Comparison of ENCODE assay signal across 1 cellular context in the genomic region with DNA sequence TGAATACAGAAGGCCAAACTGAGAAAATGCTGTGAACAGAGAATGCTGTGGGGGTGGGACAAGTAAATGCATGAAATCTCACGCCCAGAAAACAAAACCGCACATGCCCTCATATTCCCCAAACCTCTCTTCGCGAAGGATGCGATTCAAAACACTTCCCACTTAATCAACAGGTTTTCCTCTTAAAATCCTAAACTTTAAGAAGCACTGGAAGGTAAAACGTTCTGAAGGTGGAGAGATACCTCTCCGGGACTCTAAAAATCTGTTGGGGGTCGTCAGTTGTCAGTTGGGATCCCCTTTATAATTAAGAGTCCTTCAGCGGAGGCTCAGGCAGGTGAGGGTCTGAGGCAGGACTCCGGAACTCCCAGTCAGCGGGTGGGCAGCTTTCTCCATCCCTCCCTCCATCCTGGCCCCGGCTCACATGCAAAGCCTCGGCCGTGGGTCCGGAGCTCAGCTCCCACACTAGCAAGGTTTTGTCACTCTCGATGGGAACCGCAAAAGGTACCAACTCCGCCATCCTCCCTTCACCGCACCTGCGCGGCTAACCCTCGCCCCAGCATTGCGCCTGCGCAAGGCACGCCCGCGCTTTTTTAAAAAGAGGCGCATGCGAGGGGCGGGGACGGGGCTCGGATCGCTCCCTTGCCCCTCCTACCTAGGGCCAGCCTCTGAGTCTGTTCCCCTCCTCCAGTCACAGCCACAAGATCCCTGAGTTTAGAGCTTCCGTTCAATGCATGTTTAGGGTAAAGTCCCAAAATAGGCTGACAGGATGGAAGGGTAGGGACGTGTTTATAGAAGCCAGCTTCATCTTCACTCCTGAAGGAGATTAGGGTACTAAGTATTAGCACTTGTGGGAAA.
TF ChIP-seq lines count a peak whose summit lies in the region.

A gene with protein sequence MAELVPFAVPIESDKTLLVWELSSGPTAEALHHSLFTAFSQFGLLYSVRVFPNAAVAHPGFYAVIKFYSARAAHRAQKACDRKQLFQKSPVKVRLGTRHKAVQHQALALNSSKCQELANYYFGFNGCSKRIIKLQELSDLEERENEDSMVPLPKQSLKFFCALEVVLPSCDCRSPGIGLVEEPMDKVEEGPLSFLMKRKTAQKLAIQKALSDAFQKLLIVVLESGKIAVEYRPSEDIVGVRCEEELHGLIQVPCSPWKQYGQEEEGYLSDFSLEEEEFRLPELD (minus strand): TSS at position 563 of the 855 bp plus-strand sequence. CDS start 46 bp downstream, at position 517.

TF ChIP-seq in WTC11, 78 proteins besides CTCF, POLR2A, EP300 and RAD21 (continued from another document):
- TF ChIP-seq, protein P1, sequence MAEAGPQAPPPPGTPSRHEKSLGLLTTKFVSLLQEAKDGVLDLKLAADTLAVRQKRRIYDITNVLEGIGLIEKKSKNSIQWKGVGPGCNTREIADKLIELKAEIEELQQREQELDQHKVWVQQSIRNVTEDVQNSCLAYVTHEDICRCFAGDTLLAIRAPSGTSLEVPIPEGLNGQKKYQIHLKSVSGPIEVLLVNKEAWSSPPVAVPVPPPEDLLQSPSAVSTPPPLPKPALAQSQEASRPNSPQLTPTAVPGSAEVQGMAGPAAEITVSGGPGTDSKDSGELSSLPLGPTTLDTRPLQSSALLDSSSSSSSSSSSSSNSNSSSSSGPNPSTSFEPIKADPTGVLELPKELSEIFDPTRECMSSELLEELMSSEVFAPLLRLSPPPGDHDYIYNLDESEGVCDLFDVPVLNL (CRISPR knock-in tag; IDR thresholded peaks at IDR 0.05; ENCODE audit: borderline replicate concordance, low read depth) = peak; percentile 93
- TF ChIP-seq, protein P2, sequence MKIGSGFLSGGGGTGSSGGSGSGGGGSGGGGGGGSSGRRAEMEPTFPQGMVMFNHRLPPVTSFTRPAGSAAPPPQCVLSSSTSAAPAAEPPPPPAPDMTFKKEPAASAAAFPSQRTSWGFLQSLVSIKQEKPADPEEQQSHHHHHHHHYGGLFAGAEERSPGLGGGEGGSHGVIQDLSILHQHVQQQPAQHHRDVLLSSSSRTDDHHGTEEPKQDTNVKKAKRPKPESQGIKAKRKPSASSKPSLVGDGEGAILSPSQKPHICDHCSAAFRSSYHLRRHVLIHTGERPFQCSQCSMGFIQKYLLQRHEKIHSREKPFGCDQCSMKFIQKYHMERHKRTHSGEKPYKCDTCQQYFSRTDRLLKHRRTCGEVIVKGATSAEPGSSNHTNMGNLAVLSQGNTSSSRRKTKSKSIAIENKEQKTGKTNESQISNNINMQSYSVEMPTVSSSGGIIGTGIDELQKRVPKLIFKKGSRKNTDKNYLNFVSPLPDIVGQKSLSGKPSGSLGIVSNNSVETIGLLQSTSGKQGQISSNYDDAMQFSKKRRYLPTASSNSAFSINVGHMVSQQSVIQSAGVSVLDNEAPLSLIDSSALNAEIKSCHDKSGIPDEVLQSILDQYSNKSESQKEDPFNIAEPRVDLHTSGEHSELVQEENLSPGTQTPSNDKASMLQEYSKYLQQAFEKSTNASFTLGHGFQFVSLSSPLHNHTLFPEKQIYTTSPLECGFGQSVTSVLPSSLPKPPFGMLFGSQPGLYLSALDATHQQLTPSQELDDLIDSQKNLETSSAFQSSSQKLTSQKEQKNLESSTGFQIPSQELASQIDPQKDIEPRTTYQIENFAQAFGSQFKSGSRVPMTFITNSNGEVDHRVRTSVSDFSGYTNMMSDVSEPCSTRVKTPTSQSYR (CRISPR knock-in tag; IDR thresholded peaks at IDR 0.05) = no peak
- TF ChIP-seq NR3C1 (CRISPR knock-in tag; conservative IDR thresholded peaks at IDR 0.05; ENCODE audit: low read depth) = no peak
- TF ChIP-seq, protein P3, sequence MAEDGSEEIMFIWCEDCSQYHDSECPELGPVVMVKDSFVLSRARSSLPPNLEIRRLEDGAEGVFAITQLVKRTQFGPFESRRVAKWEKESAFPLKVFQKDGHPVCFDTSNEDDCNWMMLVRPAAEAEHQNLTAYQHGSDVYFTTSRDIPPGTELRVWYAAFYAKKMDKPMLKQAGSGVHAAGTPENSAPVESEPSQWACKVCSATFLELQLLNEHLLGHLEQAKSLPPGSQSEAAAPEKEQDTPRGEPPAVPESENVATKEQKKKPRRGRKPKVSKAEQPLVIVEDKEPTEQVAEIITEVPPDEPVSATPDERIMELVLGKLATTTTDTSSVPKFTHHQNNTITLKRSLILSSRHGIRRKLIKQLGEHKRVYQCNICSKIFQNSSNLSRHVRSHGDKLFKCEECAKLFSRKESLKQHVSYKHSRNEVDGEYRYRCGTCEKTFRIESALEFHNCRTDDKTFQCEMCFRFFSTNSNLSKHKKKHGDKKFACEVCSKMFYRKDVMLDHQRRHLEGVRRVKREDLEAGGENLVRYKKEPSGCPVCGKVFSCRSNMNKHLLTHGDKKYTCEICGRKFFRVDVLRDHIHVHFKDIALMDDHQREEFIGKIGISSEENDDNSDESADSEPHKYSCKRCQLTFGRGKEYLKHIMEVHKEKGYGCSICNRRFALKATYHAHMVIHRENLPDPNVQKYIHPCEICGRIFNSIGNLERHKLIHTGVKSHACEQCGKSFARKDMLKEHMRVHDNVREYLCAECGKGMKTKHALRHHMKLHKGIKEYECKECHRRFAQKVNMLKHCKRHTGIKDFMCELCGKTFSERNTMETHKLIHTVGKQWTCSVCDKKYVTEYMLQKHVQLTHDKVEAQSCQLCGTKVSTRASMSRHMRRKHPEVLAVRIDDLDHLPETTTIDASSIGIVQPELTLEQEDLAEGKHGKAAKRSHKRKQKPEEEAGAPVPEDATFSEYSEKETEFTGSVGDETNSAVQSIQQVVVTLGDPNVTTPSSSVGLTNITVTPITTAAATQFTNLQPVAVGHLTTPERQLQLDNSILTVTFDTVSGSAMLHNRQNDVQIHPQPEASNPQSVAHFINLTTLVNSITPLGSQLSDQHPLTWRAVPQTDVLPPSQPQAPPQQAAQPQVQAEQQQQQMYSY (CRISPR knock-in tag; IDR thresholded peaks at IDR 0.05) = no peak
